Comparison of ENCODE assay signal across 16 cellular contexts in the genomic region with DNA sequence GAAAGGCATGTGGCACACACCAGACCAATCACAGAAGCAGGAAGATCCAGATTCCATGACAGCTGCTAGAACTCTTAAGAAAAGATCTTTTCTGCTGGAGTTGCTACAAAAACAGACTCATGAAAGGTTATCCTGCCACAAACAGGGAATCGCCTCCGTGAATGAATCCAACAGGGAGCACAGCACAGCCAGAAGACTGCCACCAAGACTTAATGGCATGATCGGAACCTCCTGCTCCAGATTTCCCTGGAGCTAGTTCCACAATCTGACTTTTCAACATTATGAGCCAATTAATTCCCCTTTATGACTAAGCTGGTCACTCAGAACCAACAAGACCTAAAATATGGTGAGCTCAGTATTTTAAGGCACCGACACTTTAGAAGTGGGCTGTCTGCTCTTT.
"Had no signal": no experiment of that assay in that cellular context is flagged by ENCODE, and none has a peak within 500 bp of the region (broad histone marks: within the 10 kb centered on the region; RNA-seq: fewer than 3 reads in every experiment).

No MANE protein-coding gene starts in this region.

- H3K27me3 Mint-ChIP-seq: activated CD4-positive, alpha-beta memory T cell treated with anti-CD3 and anti-CD28 coated beads for 36 hours; activated CD4-positive, alpha-beta T cell treated with anti-CD3 and anti-CD28 coated beads for 36 hours; activated T-helper 17 cell treated with anti-CD3 and anti-CD28 coated beads, Interleukin-2, amount 50 U/mL, for 72 hours; dendritic cell treated with granulocyte-macrophage colony-stimulating factor and Interleukin-4, amounts not matched to agents 40 ng/mL and 50 ng/mL, for 4 days; progenitor cell of endocrine pancreas had no signal

- H3K27ac ChIP-seq: upper lobe of right lung had no signal

- H2AFZ ChIP-seq: hepatocyte had no signal

- H3K27ac Mint-ChIP-seq: activated CD4-positive, alpha-beta memory T cell treated with anti-CD3 and anti-CD28 coated beads for 36 hours; activated CD4-positive, alpha-beta T cell treated with anti-CD3 and anti-CD28 coated beads for 36 hours; activated T-helper 17 cell treated with anti-CD3 and anti-CD28 coated beads, Interleukin-2, amount 50 U/mL, for 72 hours; dendritic cell treated with granulocyte-macrophage colony-stimulating factor and Interleukin-4, amounts not matched to agents 40 ng/mL and 50 ng/mL, for 4 days; progenitor cell of endocrine pancreas had no signal

- H3K36me3 ChIP-seq: upper lobe of right lung had no signal

- H3K4me1 ChIP-seq: upper lobe of right lung had no signal

- DNase-seq: activated CD4-positive, alpha-beta memory T cell treated with anti-CD3 and anti-CD28 coated beads for 36 hours; activated CD4-positive, alpha-beta T cell treated with anti-CD3 and anti-CD28 coated beads for 36 hours; activated naive CD4-positive, alpha-beta T cell; activated T-cell treated with anti-CD3 and anti-CD28 coated beads, Interleukin-2, amount 50 U/mL, for 1 hour; effector CD8-positive, alpha-beta T cell; esophagus squamous epithelium; foreskin fibroblast; islet precursor cell; left colon; stimulated activated CD4-positive, alpha-beta T cell treated with anti-CD3 and anti-CD28 coated beads, Interleukin-2, amount 100 ng/mL, for 24 hours; upper lobe of right lung had no signal

- H3K9me3 ChIP-seq: esophagus squamous epithelium, upper lobe of right lung had no signal

- H3K9me3 Mint-ChIP-seq: activated CD4-positive, alpha-beta memory T cell treated with anti-CD3 and anti-CD28 coated beads for 36 hours; activated T-helper 17 cell treated with anti-CD3 and anti-CD28 coated beads, Interleukin-2, amount 50 U/mL, for 72 hours; dendritic cell treated with granulocyte-macrophage colony-stimulating factor and Interleukin-4, amounts not matched to agents 40 ng/mL and 50 ng/mL, for 4 days had no signal

- H3K4me3 ChIP-seq: esophagus squamous epithelium, hepatocyte, lung, upper lobe of right lung had no signal

- H3K27me3 ChIP-seq: esophagus squamous epithelium, hepatocyte, upper lobe of right lung had no signal

- H3K4me3 Mint-ChIP-seq: activated CD4-positive, alpha-beta memory T cell treated with anti-CD3 and anti-CD28 coated beads for 36 hours; activated CD4-positive, alpha-beta T cell treated with anti-CD3 and anti-CD28 coated beads for 36 hours; activated T-helper 17 cell treated with anti-CD3 and anti-CD28 coated beads, Interleukin-2, amount 50 U/mL, for 72 hours; dendritic cell treated with granulocyte-macrophage colony-stimulating factor and Interleukin-4, amounts not matched to agents 40 ng/mL and 50 ng/mL, for 4 days had no signal

- ATAC-seq: activated CD4-positive, alpha-beta T cell treated with anti-CD3 and anti-CD28 coated beads for 36 hours; activated T-helper 17 cell treated with anti-CD3 and anti-CD28 coated beads, Interleukin-2, amount 50 U/mL, for 72 hours; left colon; upper lobe of right lung had no signal
